8 cellular contexts compared by ENCODE assay signal in genomic region chr6:121849477-121849876, GRCh38.
A peak's percentile ranks its signal among the peaks of the same experiment; 100 is the strongest.
DNase-seq lines count a peak whose midpoint lies in the region; ATAC-seq, FAIRE-seq and TF ChIP-seq lines count a peak whose summit lies in the region.

No MANE protein-coding gene starts in this region.

- no peak overlapping the region for H3K14ac ChIP-seq in H1 (ENCODE audit: insufficient read length)

- H3K27me3 ChIP-seq in H1 (replicated peaks in 1 of 4; ENCODE audit: control insufficient read depth in 3 of 4, extremely low read depth in 1 of 4, insufficient read depth in 3 of 4, low read length in 3 of 4): no peaks in the 10 kb centered on the region

- H2AK5ac ChIP-seq in H1 (ENCODE audit: low read depth, low read length): no peak overlapping the region

- H3K27ac ChIP-seq in H1 (ENCODE audit: low read depth, low read length): no peak overlapping the region

- H2AFZ ChIP-seq in H1 (ENCODE audit: low read length): no peak overlapping the region

- peaks cover 0 to 19% (median 13%) of the 10 kb centered on the region in 4 experiments; a peak in 5 of 7 replicates for H3K4me1 ChIP-seq in H1 (replicated peaks in 1 of 4; ENCODE audit: control insufficient read depth in 3 of 4, insufficient read depth in 4 of 4, low read length in 3 of 4)

- H3K9ac ChIP-seq in H1 (replicated peaks in 1 of 4; ENCODE audit: extremely low read depth in 1 of 4, low read depth in 3 of 4, low read length in 3 of 4): no peak overlapping the region

- H3K56ac ChIP-seq in H1 (replicated peaks; ENCODE audit: insufficient read length, low read depth, low read length): no peak overlapping the region

- no peak overlapping the region for H3K4ac ChIP-seq in H1 (replicated peaks; ENCODE audit: insufficient read length, low read depth, low read length)

- peak; percentile 96 to 97 for TF ChIP-seq RAD21 in H1 (IDR thresholded peaks at IDR 0.05 in 1 of 2, conservative IDR thresholded peaks at IDR 0.05 in 1 of 2; ENCODE audit: low read depth in 2 of 2, low read length in 2 of 2)

- no peak overlapping the region for H4K8ac ChIP-seq in H1 (ENCODE audit: extremely low read depth, insufficient read depth, low read length)

- no peak overlapping the region for H2BK15ac ChIP-seq in H1 (ENCODE audit: low read length)

- H3K23ac ChIP-seq in H1 (ENCODE audit: insufficient read length): no peak overlapping the region

- no peaks in the 10 kb centered on the region for H3K36me3 ChIP-seq in H1 (ENCODE audit: control insufficient read depth in 2 of 4, insufficient read depth in 4 of 4, low read length in 3 of 4)

- no peak for TF ChIP-seq POLR2A in H1 (IDR thresholded peaks at IDR 0.05; ENCODE audit: control extremely low read depth in 1 of 2, low read depth in 2 of 2, low read length in 2 of 2)

- TF ChIP-seq CTCF in H1 (IDR thresholded peaks at IDR 0.05; ENCODE audit: control extremely low read depth in 1 of 3, insufficient read depth in 1 of 3, low read depth in 1 of 3, low read length in 3 of 3): peak; percentile 17 to 84 (median 71)

- peak; percentile 86 for FAIRE-seq in H1 (lab: Jason Lieb, UNC)

- no peaks in the 10 kb centered on the region for H3K27me3 Mint-ChIP-seq in activated CD4-positive, alpha-beta T cell treated with anti-CD3 and anti-CD28 coated beads for 36 hours

- TF ChIP-seq EP300 in H1 (IDR thresholded peaks at IDR 0.05; ENCODE audit: borderline replicate concordance in 1 of 2, low read depth in 2 of 2, low read length in 2 of 2): no peak

- H3K4me1 Mint-ChIP-seq in activated CD4-positive, alpha-beta T cell treated with anti-CD3 and anti-CD28 coated beads for 36 hours: peaks cover 14% of the 10 kb centered on the region

- H4K20me1 ChIP-seq in H1 (replicated peaks in 1 of 2; ENCODE audit: control insufficient read depth in 1 of 2, insufficient read depth in 2 of 2, low read length in 2 of 2): no peaks in the 10 kb centered on the region

- H3K4me2 ChIP-seq in H1 (ENCODE audit: insufficient read depth in 1 of 2, low read depth in 2 of 2, low read length in 2 of 2): no peak overlapping the region

- WGBS in H1 (ENCODE audit: extremely low coverage in 1 of 2, insufficient coverage in 1 of 2, insufficient read length in 1 of 2, insufficient replicate concordance in 2 of 2, low coverage in 1 of 2, low lambda C conversion rate in 2 of 2, missing lambda C conversion rate in 1 of 2), 2 experiments: 26% methylated on average over 5 of the region's 5 CpGs; no CpG with 5 or more reads in 1 of the 2 experiments

- intact Hi-C loops in activated CD4-positive, alpha-beta T cell treated with anti-CD3 and anti-CD28 coated beads for 36 hours (cut with DNase I, micrococcal nuclease): loop anchor here (1.0 to 10.0 kb wide), 4 partner anchors 183 to 795 kb away; no protein-coding TSS in a partner anchor

- no peak overlapping the region for H4K5ac ChIP-seq in H1 (ENCODE audit: insufficient read length, low read depth, low read length)

- H3K4me3 Mint-ChIP-seq in activated CD4-positive, alpha-beta T cell treated with anti-CD3 and anti-CD28 coated beads for 36 hours: no peak overlapping the region

- H3K18ac ChIP-seq in H1 (ENCODE audit: extremely low read depth, low read length): no peak overlapping the region

- POLR2A ChIA-PET in activated CD4-positive, alpha-beta T cell treated with anti-CD3 and anti-CD28 coated beads for 36 hours (lab: Charles Lee): no interaction called here
- POLR2A ChIA-PET in H1 (lab: Charles Lee; ENCODE audit: partially characterized antibody): interaction anchor here (0.7 to 3.6 kb wide), 3 partner anchors 10 to 414 kb away, joined by 3 to 13 read pairs (median 3); partner anchors contain the start of gene GJA1

- no peak overlapping the region for H2BK5ac ChIP-seq in H1 (ENCODE audit: low read depth, low read length)

- no peak overlapping the region for H2BK12ac ChIP-seq in H1 (ENCODE audit: low read depth, low read length)

- H3K79me2 ChIP-seq in H1 (ENCODE audit: control insufficient read depth in 1 of 2, insufficient read depth in 2 of 2, low read length in 2 of 2): no peaks in the 10 kb centered on the region

- H2BK120ac ChIP-seq in H1 (replicated peaks; ENCODE audit: low read depth, low read length): no peak overlapping the region

- no peak overlapping the region for H4K91ac ChIP-seq in H1 (replicated peaks; ENCODE audit: insufficient read length, low read length)

- peak; percentile 70 for ATAC-seq in activated CD4-positive, alpha-beta T cell treated with anti-CD3 and anti-CD28 coated beads for 36 hours
- ATAC-seq in GM21529 (IDR thresholded peaks at IDR 0.05; ENCODE audit: unreplicated experiment) (peak; percentile 84), HG03439 (IDR thresholded peaks at IDR 0.05; ENCODE audit: unreplicated experiment) (no peak)

- no peak overlapping the region for H3K4me3 ChIP-seq in H1 (ENCODE audit: extremely low read depth in 1 of 4, insufficient read depth in 2 of 4, low read depth in 3 of 4, low read length in 4 of 4)

- no peaks in the 10 kb centered on the region for H3K9me3 Mint-ChIP-seq in activated CD4-positive, alpha-beta T cell treated with anti-CD3 and anti-CD28 coated beads for 36 hours (ENCODE audit: low read depth)

- CTCF ChIA-PET in activated CD4-positive, alpha-beta T cell treated with anti-CD3 and anti-CD28 coated beads for 36 hours (lab: Charles Lee): interaction anchor here (0.6 to 2.3 kb wide), 6 partner anchors 9 to 416 kb away, joined by 3 to 11 read pairs (median 4); no protein-coding TSS in a partner anchor
- CTCF ChIA-PET in H1 (lab: Charles Lee; ENCODE audit: partially characterized antibody): interaction anchor here (0.6 to 4.2 kb wide), 41 partner anchors 9 to 564 kb away, joined by 3 to 31 read pairs (median 3); no protein-coding TSS in a partner anchor

- H3K79me1 ChIP-seq in H1 (ENCODE audit: low read depth, low read length): no peaks in the 10 kb centered on the region

- no peaks in the 10 kb centered on the region for H3K36me3 Mint-ChIP-seq in activated CD4-positive, alpha-beta T cell treated with anti-CD3 and anti-CD28 coated beads for 36 hours (ENCODE audit: low read depth)

- H3K9me3 ChIP-seq in H1 (ENCODE audit: insufficient read depth in 2 of 2, low read depth in 1 of 2, low read length in 1 of 2): no peaks in the 10 kb centered on the region

- H3K23me2 ChIP-seq in H1 (ENCODE audit: low read depth, low read length): no peaks in the 10 kb centered on the region

- H2BK20ac ChIP-seq in H1 (ENCODE audit: low read length): no peak overlapping the region

- H3K27ac Mint-ChIP-seq in activated CD4-positive, alpha-beta T cell treated with anti-CD3 and anti-CD28 coated beads for 36 hours: no peak overlapping the region

- peak; percentile 52 for DNase-seq in activated CD4-positive, alpha-beta T cell treated with anti-CD3 and anti-CD28 coated beads for 36 hours
- no peak for DNase-seq in activated CD4-positive, alpha-beta T cell treated with anti-CD3 and anti-CD28 coated beads for 1 hour
- DNase-seq in HPDE6-E6E7 (ENCODE audit: extremely low spot score): peak; percentile 72
- peak; percentile 51 for DNase-seq in RPMI8226
- peak; percentile 73 to 85 for DNase-seq in H1 (ENCODE audit: low read depth in 1 of 2, low spot score in 2 of 2)
- peak; percentile 52 for DNase-seq in midbrain (lab: John Stamatoyannopoulos, UW)

TF ChIP-seq in H1, 55 proteins besides CTCF, POLR2A, EP300 and RAD21:
- TF ChIP-seq BRCA1 (IDR thresholded peaks at IDR 0.05; ENCODE audit: low read depth, low read length) (0 out of 2 replicates have a peak, but pooled peaks have one; percentile 9), YY1 (IDR thresholded peaks at IDR 0.05; ENCODE audit: low read depth, low read length) (0 out of 2 replicates have a peak, but pooled peaks have one; percentile 57), SIRT6 (IDR thresholded peaks at IDR 0.05; ENCODE audit: low read length) (no peak)
